ENCODE assay signal across 13 cellular contexts in the genomic region with DNA sequence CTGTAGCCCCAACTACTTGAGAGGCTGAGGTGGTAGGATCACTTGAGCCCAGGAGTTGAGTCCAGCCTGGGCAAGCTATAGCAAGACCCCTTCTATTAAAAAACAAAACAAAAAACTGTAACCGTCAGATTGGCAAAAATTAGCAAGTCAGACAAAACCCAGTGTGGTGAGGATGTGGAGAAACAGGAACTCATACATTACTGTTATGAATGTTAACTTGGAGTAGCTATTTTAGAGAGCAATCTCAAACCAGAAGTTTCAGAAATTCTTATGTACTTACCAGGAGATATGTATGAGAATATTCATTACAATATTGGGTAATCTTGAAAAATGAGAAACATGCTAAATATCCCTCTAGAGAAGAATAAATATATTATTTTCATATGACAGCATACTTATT.
DNase-seq lines count a peak whose midpoint lies in the region; ATAC-seq and TF ChIP-seq lines count a peak whose summit lies in the region.
"Had no signal": no experiment of that assay in that cellular context is flagged by ENCODE, and none has a peak within 500 bp of the region (broad histone marks: within the 10 kb centered on the region; RNA-seq: fewer than 3 reads in every experiment).

No MANE protein-coding gene starts in this region.

- H3K4me3 ChIP-seq in neural progenitor cell: no peak overlapping the region
- H3K4me3 ChIP-seq: esophagus squamous epithelium, testis had no signal

- peaks cover 8% of the 10 kb centered on the region for H3K4me1 Mint-ChIP-seq in activated T-cell treated with anti-CD3 and anti-CD28 coated beads, Interleukin-2, amount 50 U/mL, for 24 hours (ENCODE audit: low read depth)
- H3K4me1 Mint-ChIP-seq in osteocyte (ENCODE audit: unreplicated experiment) (peaks cover 2% of the 10 kb centered on the region), neural progenitor cell (no peaks in the 10 kb centered on the region)

- no peak for TF ChIP-seq CTCF in osteocyte (IDR thresholded peaks at IDR 0.05)
- no peak for TF ChIP-seq CTCF in neural progenitor cell (IDR thresholded peaks at IDR 0.05)

- no peaks in the 10 kb centered on the region for H3K9me3 ChIP-seq in neural progenitor cell (ENCODE audit: low read depth)
- H3K9me3 ChIP-seq: esophagus squamous epithelium, testis had no signal

- no peaks in the 10 kb centered on the region for H3K27me3 Mint-ChIP-seq in activated T-cell treated with anti-CD3 and anti-CD28 coated beads, Interleukin-2, amount 50 U/mL, for 24 hours
- H3K27me3 Mint-ChIP-seq in osteocyte (ENCODE audit: unreplicated experiment) (no peaks in the 10 kb centered on the region), neural progenitor cell (ENCODE audit: insufficient read depth, low read depth) (no peaks in the 10 kb centered on the region)
- H3K27me3 Mint-ChIP-seq: activated B cell treated with CpG ODN at 0.5 μM for 24 hours had no signal

- H3K27me3 ChIP-seq in neural progenitor cell: no peaks in the 10 kb centered on the region
- H3K27me3 ChIP-seq: esophagus squamous epithelium, testis had no signal

- ATAC-seq in GM21619 (IDR thresholded peaks at IDR 0.05; ENCODE audit: unreplicated experiment): peak; percentile 69
- peak; percentile 67 for ATAC-seq in HG03342 (IDR thresholded peaks at IDR 0.05; ENCODE audit: unreplicated experiment)
- no peak for ATAC-seq in sciatic nerve

- DNase-seq in activated T-cell treated with anti-CD3 and anti-CD28 coated beads, Interleukin-2, amount 50 U/mL, for 24 hours: no peak
- DNase-seq in activated T-cell treated with anti-CD3 and anti-CD28 coated beads for 4 hours: no peak
- peak; percentile 18 for DNase-seq in fibroblast of peridontal ligament (ENCODE audit: extremely low read depth)
- DNase-seq in sciatic nerve (ENCODE audit: low spot score): no peak
- no peak for DNase-seq in osteocyte (ENCODE audit: extremely low spot score, unreplicated experiment)
- no peak for DNase-seq in neural progenitor cell (ENCODE audit: low spot score)
- DNase-seq: activated B cell treated with CpG ODN at 0.5 μM for 24 hours, cerebellar nuclear complex, esophagus squamous epithelium, NCI-H226, testis had no signal

- H3K36me3 ChIP-seq in neural progenitor cell: no peaks in the 10 kb centered on the region

- H3K4me2 ChIP-seq in neural progenitor cell: no peak overlapping the region

- no peaks in the 10 kb centered on the region for H3K9me3 Mint-ChIP-seq in activated T-cell treated with anti-CD3 and anti-CD28 coated beads, Interleukin-2, amount 50 U/mL, for 24 hours
- H3K9me3 Mint-ChIP-seq in osteocyte (ENCODE audit: unreplicated experiment) (no peaks in the 10 kb centered on the region), neural progenitor cell (no peaks in the 10 kb centered on the region)
- H3K9me3 Mint-ChIP-seq: activated B cell treated with CpG ODN at 0.5 μM for 24 hours had no signal

- H3K79me2 ChIP-seq in neural progenitor cell (ENCODE audit: low read depth): no peaks in the 10 kb centered on the region

- H3K9ac ChIP-seq in neural progenitor cell: no peak overlapping the region

- H3K36me3 Mint-ChIP-seq in activated T-cell treated with anti-CD3 and anti-CD28 coated beads, Interleukin-2, amount 50 U/mL, for 24 hours (ENCODE audit: low read depth): peaks cover 2% of the 10 kb centered on the region
- peaks cover 6% of the 10 kb centered on the region for H3K36me3 Mint-ChIP-seq in osteocyte (ENCODE audit: unreplicated experiment)
- peaks cover 4% of the 10 kb centered on the region for H3K36me3 Mint-ChIP-seq in neural progenitor cell

- H3K27ac Mint-ChIP-seq in activated T-cell treated with anti-CD3 and anti-CD28 coated beads, Interleukin-2, amount 50 U/mL, for 24 hours: peak overlapping the region; percentile 44
- H3K27ac Mint-ChIP-seq in osteocyte (ENCODE audit: unreplicated experiment) (no peak overlapping the region), neural progenitor cell (no peak overlapping the region)
- H3K27ac Mint-ChIP-seq: activated B cell treated with CpG ODN at 0.5 μM for 24 hours had no signal

- intact Hi-C loops in sciatic nerve (cut with DNase I): no loop called here

- H3K4me3 Mint-ChIP-seq in activated T-cell treated with anti-CD3 and anti-CD28 coated beads, Interleukin-2, amount 50 U/mL, for 24 hours: no peak overlapping the region
- no peak overlapping the region for H3K4me3 Mint-ChIP-seq in osteocyte (ENCODE audit: unreplicated experiment)
- no peak overlapping the region for H3K4me3 Mint-ChIP-seq in neural progenitor cell
- H3K4me3 Mint-ChIP-seq: activated B cell treated with CpG ODN at 0.5 μM for 24 hours had no signal

- H4K20me1 ChIP-seq in neural progenitor cell (ENCODE audit: low read depth): no peaks in the 10 kb centered on the region

- H3K4me1 ChIP-seq in neural progenitor cell: no peaks in the 10 kb centered on the region
- H3K4me1 ChIP-seq: esophagus squamous epithelium, testis had no signal

- H2AFZ ChIP-seq in neural progenitor cell (replicated peaks): no peak overlapping the region

- no peaks in the 10 kb centered on the region for H3F3A ChIP-seq in neural progenitor cell (ENCODE audit: low read depth)

- no peak overlapping the region for H3K27ac ChIP-seq in neural progenitor cell
- H3K27ac ChIP-seq: esophagus squamous epithelium, testis had no signal
